8 cellular contexts compared by ENCODE assay signal in genomic region chr7:155069992-155070827, GRCh38.
DNase-seq lines count a peak whose midpoint lies in the region; ATAC-seq lines count a peak whose summit lies in the region.

HTR5A (plus strand) TSS chr7:155070324; CDS start chr7:155070900, 576 bp downstream.

- ATAC-seq in HG02852 (IDR thresholded peaks at IDR 0.05; ENCODE audit: unreplicated experiment): peak; percentile 96

- DNase-seq in NCI-H1417 (lab: John Stamatoyannopoulos, UW): peak in 2 of 3 experiments; percentile 57 to 63
- DNase-seq in NCI-H1417 treated with DMSO at 0.1 percent for 48 hours (lab: John Stamatoyannopoulos, UW): no peak
- DNase-seq in NCI-H526 (lab: John Stamatoyannopoulos, UW): peak; percentile 40 to 83
- peak; percentile 90 for DNase-seq in activated CD8-positive, alpha-beta memory T cell treated with anti-CD3 and anti-CD28 coated beads, Interleukin-2, amount 50 U/mL, for 48 hours
- peak; percentile 84 for DNase-seq in epidermal melanocyte (ENCODE audit: insufficient read length, low spot score)
- DNase-seq in middle frontal gyrus (ENCODE audit: extremely low spot score, low spot score): peak; percentile 37
- peak; percentile 21 to 28 for DNase-seq in stimulated activated CD8-positive, alpha-beta memory T cell treated with anti-CD3 and anti-CD28 coated beads, Interleukin-4, amount 100 ng/mL, for 4 hours (ENCODE audit: low read depth in 2 of 2, low spot score in 1 of 2)
